ENCODE assay signal across 8 cellular contexts in genomic region chr2:27409321-27410073, GRCh38.
DNase-seq lines count a peak whose midpoint lies in the region; ATAC-seq lines count a peak whose summit lies in the region.

TSS of gene PPM1G (minus strand) at chr2:27409591. CDS start at chr2:27409422, 169 bp downstream.

- peaks cover 35% of the 10 kb centered on the region for H3K4me1 Mint-ChIP-seq in central memory CD8-positive, alpha-beta T cell

- peak within 1 kb of the TSS; percentile 86 for H3K4me3 Mint-ChIP-seq in central memory CD8-positive, alpha-beta T cell

- H3K36me3 Mint-ChIP-seq in central memory CD8-positive, alpha-beta T cell (ENCODE audit: insufficient read depth) = peaks cover 14% of the 10 kb centered on the region

- peak within 1 kb of the TSS; percentile 75 for H3K27ac Mint-ChIP-seq in central memory CD8-positive, alpha-beta T cell (ENCODE audit: low read depth)

- H3K27me3 Mint-ChIP-seq in central memory CD8-positive, alpha-beta T cell = peaks cover 16% of the 10 kb centered on the region

- peak; percentile 99 for DNase-seq in AG20443 (ENCODE audit: low spot score)
- peak; percentile 81 for DNase-seq in NCI-H446 treated with DMSO at 0.1 percent for 48 hours (lab: John Stamatoyannopoulos, UW)
- DNase-seq in central memory CD8-positive, alpha-beta T cell (ENCODE audit: low spot score in 2 of 2) = peak; percentile 94 to 95
- peak; percentile 97 for DNase-seq in islet precursor cell
- peak; percentile 92 to 98 (median 96) for DNase-seq in stimulated activated CD4-positive, alpha-beta T cell treated with anti-CD3 and anti-CD28 coated beads, Interleukin-12 subunit alpha, Interleukin-12 subunit beta, amount 100 ng/mL, for 48 hours (ENCODE audit: low read depth in 2 of 3, low spot score in 1 of 3)

- no peaks in the 10 kb centered on the region for H3K9me3 Mint-ChIP-seq in central memory CD8-positive, alpha-beta T cell

- ATAC-seq in GM19043 (IDR thresholded peaks at IDR 0.05; ENCODE audit: low read depth, unreplicated experiment) (peak; percentile 93), HG03354 (IDR thresholded peaks at IDR 0.05; ENCODE audit: poor library complexity, severe bottlenecking, unreplicated experiment) (peak; percentile 96)
- ATAC-seq in activated CD4-positive, CD25-positive, alpha-beta regulatory T cell treated with anti-CD3 and anti-CD28 coated beads, Interleukin-2, amount 50 U/mL, for 24 hours = peak; percentile 97 to 98
- ATAC-seq in central memory CD8-positive, alpha-beta T cell (replicated peaks; ENCODE audit: extremely low read depth, poor library complexity, severe bottlenecking) = peak; percentile 96

Comparison
In these comparisons a context has a peak if more than half of its experiments do, and no peak if none do; other contexts are left out.
1. Peak in every context shown above with its lines: DNase-seq and ATAC-seq.